12 cellular contexts compared by ENCODE assay signal in genomic region chr13:79018166-79018565, GRCh38.
"Had no signal": no experiment of that assay in that cellular context is flagged by ENCODE, and none has a peak within 500 bp of the region (broad histone marks: within the 10 kb centered on the region; RNA-seq: fewer than 3 reads in every experiment).

No MANE protein-coding gene starts in this region.

- H3K27ac ChIP-seq: ovary had no signal

- H3K4me3 ChIP-seq: ovary, smooth muscle cell had no signal

- ATAC-seq: natural killer cell, sciatic nerve, WTC11 had no signal

- FAIRE-seq: endothelial cell of umbilical vein had no signal

- DNase-seq: activated CD4-positive, alpha-beta memory T cell treated with anti-CD3 and anti-CD28 coated beads for 36 hours; activated CD4-positive, alpha-beta T cell treated with anti-CD3 and anti-CD28 coated beads for 4 hours; activated T-cell treated with anti-CD3 and anti-CD28 coated beads for 4 hours; dermis blood vessel endothelial cell; effector memory CD4-positive, alpha-beta T cell; natural killer cell; ovary; stimulated activated naive CD4-positive, alpha-beta T cell had no signal

- H3K36me3 ChIP-seq: ovary had no signal

- H3K4me2 ChIP-seq: smooth muscle cell had no signal

- H3K27me3 ChIP-seq: ovary had no signal

- H3K9me3 ChIP-seq: ovary had no signal
